In the genomic region with DNA sequence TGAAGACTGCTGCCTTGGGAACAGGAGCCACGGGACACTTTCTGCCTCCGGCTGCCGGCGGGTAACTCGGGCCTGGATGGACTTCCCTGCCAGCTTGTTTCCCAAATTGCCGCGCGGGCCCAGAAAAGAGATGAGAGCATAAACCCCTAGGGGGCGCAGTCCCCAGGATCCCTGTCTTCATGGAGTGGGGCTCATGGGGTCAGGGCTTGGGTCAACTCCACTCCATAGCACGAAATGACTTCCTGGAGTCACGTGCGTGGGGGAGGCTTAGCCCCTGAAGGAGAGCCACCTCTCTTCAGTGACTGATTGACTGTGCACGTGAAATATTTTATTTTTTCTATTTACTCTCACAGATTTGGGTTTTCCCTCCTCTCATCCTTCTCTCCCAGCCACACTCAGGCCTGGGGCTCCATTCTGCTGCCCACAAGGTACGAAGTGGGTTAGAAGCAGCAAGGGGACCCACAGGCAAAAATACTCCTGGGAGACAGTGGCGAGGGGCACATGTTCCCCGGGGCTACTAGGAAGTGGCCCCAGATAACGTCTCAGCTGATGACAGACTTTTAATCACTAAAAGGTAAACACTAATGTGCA, we compare ENCODE assay signal across 8 cellular contexts. TPM values are rescaled to one million over a fixed set of nuclear protein-coding genes. Genes with fewer than 3 reads are reported as not detected.
A peak's percentile ranks its signal among the peaks of the same experiment; 100 is the strongest.
DNase-seq lines count a peak whose midpoint lies in the region; ATAC-seq and TF ChIP-seq lines count a peak whose summit lies in the region.

No MANE protein-coding gene starts in this region.

- POLR2A ChIA-PET in A673 (lab: Charles Lee; ENCODE audit: low non-redundant PET) = interaction anchor here (0.6 kb wide), 1 partner anchor 20 kb away, joined by 3 read pairs; no protein-coding TSS in a partner anchor
- POLR2A ChIA-PET in Panc1 (lab: Charles Lee) = no interaction called here

- TF ChIP-seq EP300 in transverse colon (IDR thresholded peaks at IDR 0.05; ENCODE audit: low read depth) = no peak

- H3K4me3 ChIP-seq in A673 (ENCODE audit: low read depth, low read length, poor library complexity, severe bottlenecking) (no peak overlapping the region), Panc1 (ENCODE audit: low read depth in 2 of 2, low read length in 2 of 2) (no peak overlapping the region), fibroblast of pulmonary artery (replicated peaks; ENCODE audit: low read depth, low read length) (no peak overlapping the region), transverse colon (no peak overlapping the region)

- CTCF ChIA-PET in A673 (lab: Charles Lee) (interaction anchor here (0.5 to 2.3 kb wide), 11 partner anchors 9 to 541 kb away, joined by 3 to 10 read pairs (median 5); a partner anchor contains a TSS), Panc1 (lab: Charles Lee) (interaction anchor here (0.6 to 1.3 kb wide), 6 partner anchors 9 to 441 kb away, joined by 3 to 8 read pairs (median 3); a partner anchor contains a TSS)

- TF ChIP-seq CTCF in A673 (conservative IDR thresholded peaks at IDR 0.05; ENCODE audit: low read depth, low read length) = peak; percentile 67
- TF ChIP-seq CTCF in Panc1 (IDR thresholded peaks at IDR 0.05) = peak; percentile 82
- TF ChIP-seq CTCF in fibroblast of pulmonary artery (IDR thresholded peaks at IDR 0.05; ENCODE audit: low read length, missing control alignments) = peak; percentile 51
- peak; percentile 22 to 44 (median 39) for TF ChIP-seq CTCF in transverse colon (IDR thresholded peaks at IDR 0.05)

- peaks cover 12% of the 10 kb centered on the region for H3K4me1 ChIP-seq in A673 (ENCODE audit: insufficient read depth, low read length, poor library complexity, severe bottlenecking)
- H3K4me1 ChIP-seq in Panc1 (ENCODE audit: control insufficient read depth, insufficient read depth, low read length) = 0 out of 2 replicates have a peak, but pooled peaks cover 2% of the 10 kb centered on the region
- H3K4me1 ChIP-seq in transverse colon = peaks cover 5 to 30% (median 18%) of the 10 kb centered on the region in 4 donors

- in situ Hi-C loops in Panc1 (cut with HindIII; ENCODE audit: low pct_unique_long_range_greater_than_20kb, low sequenced_read_pairs) = no loop called here
- in situ Hi-C loops in transverse colon (cut with MboI; ENCODE audit: low pct_ligation_motif_present in 1 of 4, low pct_unique_long_range_greater_than_20kb in 1 of 4, low sequenced_read_pairs in 3 of 4) = loop anchor here in 3 of 4 donors (10.0 to 25.0 kb wide), 3 partner anchors 129 to 142 kb away; no protein-coding TSS in a partner anchor

- intact Hi-C loops in A673 (cut with micrococcal nuclease; ENCODE audit: unreplicated experiment) (loop anchor here (5.0 kb wide), 1 partner anchor 352 kb away; no protein-coding TSS in a partner anchor), Panc1 (cut with micrococcal nuclease; ENCODE audit: unreplicated experiment) (loop anchor here (10.0 kb wide), 2 partner anchors 59 to 139 kb away; a partner anchor contains a TSS), transverse colon (cut with DNase I; ENCODE audit: low total_unique reads) (loop anchor here (5.0 kb wide), 1 partner anchor 142 kb away; no protein-coding TSS in a partner anchor)

- no peaks in the 10 kb centered on the region for H3K27me3 ChIP-seq in A673 (replicated peaks; ENCODE audit: insufficient read depth, low read depth, low read length, poor library complexity)
- no peaks in the 10 kb centered on the region for H3K27me3 ChIP-seq in Panc1 (ENCODE audit: control insufficient read depth, insufficient read depth, low read length)
- no peaks in the 10 kb centered on the region for H3K27me3 ChIP-seq in transverse colon

- H3K36me3 ChIP-seq in A673 (ENCODE audit: insufficient read depth, low read length, poor library complexity, severe bottlenecking) (no peaks in the 10 kb centered on the region), Panc1 (ENCODE audit: control insufficient read depth, insufficient read depth, low read length) (no peaks in the 10 kb centered on the region; the same call in 1 of the 2 replicates), transverse colon (no peaks in the 10 kb centered on the region)

- no peaks in the 10 kb centered on the region for H3K9me3 ChIP-seq in A673 (ENCODE audit: low read depth, low read length, poor library complexity, severe bottlenecking)
- no peaks in the 10 kb centered on the region for H3K9me3 ChIP-seq in Panc1 (ENCODE audit: control insufficient read depth, insufficient read depth, low read depth, low read length)
- H3K9me3 ChIP-seq in transverse colon = no peaks in the 10 kb centered on the region

- BruUV-seq in A673 (replicated peaks; lab: Mats Ljungman, UMichigan) = no TSS peak
- no TSS peak for BruUV-seq in Panc1 (replicated peaks; lab: Mats Ljungman, UMichigan)

- peak; percentile 46 for ATAC-seq in Panc1
- no peak for ATAC-seq in GM19328 (IDR thresholded peaks at IDR 0.05; ENCODE audit: unreplicated experiment)

- WGBS in transverse colon (ENCODE audit: low coverage in 1 of 2), 2 donors = 81% methylated on average over 17 of the region's 17 CpGs; no CpG with 5 or more reads in 1 of the 2 donors

- no peak for TF ChIP-seq POLR2A in transverse colon (IDR thresholded peaks at IDR 0.05)

- H3K27ac ChIP-seq in A673 (ENCODE audit: low read depth, low read length, poor library complexity, severe bottlenecking) (no peak overlapping the region), Panc1 (ENCODE audit: low read length) (no peak overlapping the region), transverse colon (no peak overlapping the region)

- DNase-seq in A673 (ENCODE audit: low spot score) (peak; percentile 58), Daoy (ENCODE audit: low read depth) (peak; percentile 49), Panc1 (ENCODE audit: low read depth, low spot score) (no peak), fibroblast of pulmonary artery (ENCODE audit: low read depth) (no peak), transverse colon (peak; percentile 47), midbrain (lab: John Stamatoyannopoulos, UW) (no peak), NCI-H446 treated with DMSO at 0.1 percent for 48 hours (lab: John Stamatoyannopoulos, UW) (no peak)

RNA-seq across cellular contexts. Expression of a gene that starts 10.0 kb away (rescaled TPM):
- 32.2 and 48.1 TPM in 2 replicates for total RNA-seq in A673 (2021)
- total RNA-seq in Daoy (2014; rRNA removed; shearing (Covaris generic)) = 4.4 and 8.0 TPM in 2 replicates
- total RNA-seq in Panc1 (2021; ENCODE audit: unreplicated experiment) = 7.3 TPM
- 24.9 TPM for polyA plus RNA-seq in Panc1 (2012; ENCODE audit: insufficient read length)
- 10 to 100 TPM in 2 of 4 donors, 1 to 10 TPM in 1, not detected in 1; 9.7 to 10.5 (median 10.1) TPM for total RNA-seq in transverse colon

RNA-seq across cellular contexts. Expression of a gene that starts 22.3 kb away (rescaled TPM):
- 0.80 and 1.0 TPM in 2 replicates for total RNA-seq in A673 (2021)
- total RNA-seq in Daoy (2014; rRNA removed; shearing (Covaris generic)) = 6.6 and 9.8 TPM in 2 replicates
- total RNA-seq in Panc1 (2021; ENCODE audit: unreplicated experiment) = 14.9 TPM
- polyA plus RNA-seq in Panc1 (2012; ENCODE audit: insufficient read length) = 22.4 TPM
- total RNA-seq in transverse colon = 10 to 100 TPM in 1 of 4 donors, 1 to 10 TPM in 2, not detected in 1; 6.4 to 54.1 (median 9.3) TPM

RNA-seq across cellular contexts. Expression of a gene that starts 57.4 kb away (rescaled TPM):
- total RNA-seq in A673 (2021) = 93.3 and 106 TPM in 2 replicates
- total RNA-seq in Daoy (2014; rRNA removed; shearing (Covaris generic)) = 72.0 and 87.9 TPM in 2 replicates
- 37.5 TPM for total RNA-seq in Panc1 (2021; ENCODE audit: unreplicated experiment)
- 42.1 TPM for polyA plus RNA-seq in Panc1 (2012; ENCODE audit: insufficient read length)
- total RNA-seq in transverse colon = 10 to 100 TPM; 42.9 to 55.4 (median 51.1) TPM

Comparison
In these comparisons a context has a peak if more than half of its experiments do, and no peak if none do; other contexts are left out.
1. DNase-seq: peak in A673 (single experiment), Daoy (single experiment) and transverse colon (single experiment); none in Panc1 (single experiment), fibroblast of pulmonary artery (single experiment), midbrain (single experiment) and NCI-H446 treated with DMSO at 0.1 percent for 48 hours (single experiment).
2. Peak in every context shown above with its lines, with median percentiles within 50 percentile points of each other: CTCF ChIP-seq.